ENCODE assay signal across 11 cellular contexts in genomic region chr10:79335094-79335469, GRCh38. TPM values are rescaled to one million over a fixed set of nuclear protein-coding genes. Genes with fewer than 3 reads are reported as not detected.
DNase-seq lines count a peak whose midpoint lies in the region; ATAC-seq and TF ChIP-seq lines count a peak whose summit lies in the region.
"Had no signal": no experiment of that assay in that cellular context is flagged by ENCODE, and none has a peak within 500 bp of the region (broad histone marks: within the 10 kb centered on the region; RNA-seq: fewer than 3 reads in every experiment).

No MANE protein-coding gene starts in this region.

- peak; percentile 30 for DNase-seq in G401 (ENCODE audit: low spot score)
- DNase-seq in foreskin keratinocyte: no peak
- DNase-seq in osteoblast (ENCODE audit: insufficient read length, low spot score, missing footprints): no peak
- DNase-seq in ureter (ENCODE audit: low spot score): no peak
- no peak for DNase-seq in suprapubic skin (ENCODE audit: low spot score in 2 of 2)
- no peak for DNase-seq in NCI-H526 (lab: John Stamatoyannopoulos, UW)
- DNase-seq: esophagus squamous epithelium; SIG-M5; stimulated activated CD4-positive, alpha-beta T cell treated with anti-CD3 and anti-CD28 coated beads, Interleukin-4, amount 100 ng/mL, for 1 hour had no signal

- H4K20me1 ChIP-seq in BLaER1 (no peaks in the 10 kb centered on the region), osteoblast (ENCODE audit: insufficient read depth, low read length) (no peaks in the 10 kb centered on the region)

- H3K27ac ChIP-seq in BLaER1 (peak overlapping the region; percentile 28; the same call in 1 of the 2 replicates), foreskin keratinocyte (peak overlapping the region; percentile 98), osteoblast (ENCODE audit: low read depth, low read length) (peak overlapping the region; percentile 31), suprapubic skin (no peak overlapping the region)
- H3K27ac ChIP-seq: esophagus squamous epithelium had no signal

- no peak for TF ChIP-seq POLR2A in suprapubic skin (IDR thresholded peaks at IDR 0.05)

- WGBS in suprapubic skin: 97% methylated on average over 2 of the region's 2 CpGs

- H2AFZ ChIP-seq in osteoblast (ENCODE audit: low read length): no peak overlapping the region

- in situ Hi-C loops in G401 (cut with HindIII; ENCODE audit: low sequenced_read_pairs): loop anchor here (25.0 kb wide), 1 partner anchor 152 kb away; no protein-coding TSS in a partner anchor

- H3K36me3 ChIP-seq in BLaER1 (no peaks in the 10 kb centered on the region), osteoblast (ENCODE audit: insufficient read depth, low read length) (no peaks in the 10 kb centered on the region), suprapubic skin (no peaks in the 10 kb centered on the region)
- H3K36me3 ChIP-seq: esophagus squamous epithelium had no signal

- H3K4me1 ChIP-seq in BLaER1 (peaks cover 20% of the 10 kb centered on the region), foreskin keratinocyte (peaks cover 28% of the 10 kb centered on the region), osteoblast (ENCODE audit: insufficient read depth, low read length) (peaks cover 20% of the 10 kb centered on the region), suprapubic skin (peaks cover 8% of the 10 kb centered on the region)

- H3K9me3 ChIP-seq in BLaER1 (peaks cover 8% of the 10 kb centered on the region), osteoblast (ENCODE audit: low read depth, low read length) (no peaks in the 10 kb centered on the region), suprapubic skin (no peaks in the 10 kb centered on the region)
- H3K9me3 ChIP-seq: esophagus squamous epithelium had no signal

- ATAC-seq in foreskin keratinocyte (no peak), GM19463 (IDR thresholded peaks at IDR 0.05; ENCODE audit: unreplicated experiment) (no peak)

- H3K27me3 ChIP-seq in BLaER1 (no peaks in the 10 kb centered on the region), foreskin keratinocyte (no peaks in the 10 kb centered on the region), osteoblast (ENCODE audit: insufficient read depth, low read length) (no peaks in the 10 kb centered on the region), suprapubic skin (no peaks in the 10 kb centered on the region)
- H3K27me3 ChIP-seq: esophagus squamous epithelium had no signal

- TF ChIP-seq CTCF in foreskin keratinocyte (conservative IDR thresholded peaks at IDR 0.05) (no peak), osteoblast (IDR thresholded peaks at IDR 0.05; ENCODE audit: extremely low read depth, low read depth, low read length) (no peak), suprapubic skin (IDR thresholded peaks at IDR 0.05) (no peak)

- H3K4me2 ChIP-seq in BLaER1: no peak overlapping the region
- no peak overlapping the region for H3K4me2 ChIP-seq in osteoblast (ENCODE audit: insufficient read depth, low read length)

- no peak for TF ChIP-seq EP300 in suprapubic skin (IDR thresholded peaks at IDR 0.05)

- no peak overlapping the region for H3K9ac ChIP-seq in BLaER1

- H3K79me2 ChIP-seq in osteoblast (ENCODE audit: insufficient read depth, low read length): no peaks in the 10 kb centered on the region

- no peak overlapping the region for H3K4me3 ChIP-seq in BLaER1
- no peak overlapping the region for H3K4me3 ChIP-seq in osteoblast (ENCODE audit: insufficient read depth, low read length)
- no peak overlapping the region for H3K4me3 ChIP-seq in suprapubic skin
- H3K4me3 ChIP-seq: esophagus squamous epithelium had no signal

RNA-seq across cellular contexts. Expression of gene PPIF, which starts 12.2 kb away (rescaled TPM):
- 58.4 and 66.1 TPM in 2 replicates for total RNA-seq in G401 (2014; rRNA removed; shearing (Covaris generic))
- total RNA-seq in foreskin keratinocyte: 93.2 and 99.0 TPM in 2 replicates
- polyA plus RNA-seq in foreskin keratinocyte: 97.0 and 106 TPM in 2 replicates
- total RNA-seq in osteoblast: 37.7 and 39.1 TPM in 2 replicates
- 108 TPM for total RNA-seq in ureter
- 10 to 100 TPM; 41.0 to 92.8 (median 71.1) TPM for total RNA-seq in suprapubic skin
